21 cellular contexts compared by ENCODE assay signal in genomic region chr12:91882910-91883309, GRCh38.
A peak's percentile ranks its signal among the peaks of the same experiment; 100 is the strongest.
DNase-seq lines count a peak whose midpoint lies in the region; ATAC-seq, FAIRE-seq and TF ChIP-seq lines count a peak whose summit lies in the region.
"Had no signal": no experiment of that assay in that cellular context is flagged by ENCODE, and none has a peak within 500 bp of the region (broad histone marks: within the 10 kb centered on the region; RNA-seq: fewer than 3 reads in every experiment).

No MANE protein-coding gene starts in this region.

- H3K27ac ChIP-seq in naive thymus-derived CD4-positive, alpha-beta T cell (ENCODE audit: low read depth, low read length), result no peak overlapping the region
- H3K27ac ChIP-seq in osteoblast (ENCODE audit: low read depth, low read length), result no peak overlapping the region
- H3K27ac ChIP-seq: 22Rv1, A549, GM23248 had no signal

- H3K79me2 ChIP-seq in osteoblast (ENCODE audit: insufficient read depth, low read length), result no peaks in the 10 kb centered on the region

- no peaks in the 10 kb centered on the region for H3K36me3 Mint-ChIP-seq in T-helper 17 cell (ENCODE audit: low read depth)
- peaks cover 0 to 13% (median 0%) of the 10 kb centered on the region in 5 donors for H3K36me3 Mint-ChIP-seq in naive thymus-derived CD4-positive, alpha-beta T cell

- DNase-seq in DMS 273 (lab: John Stamatoyannopoulos, UW; ENCODE audit: unreplicated experiment) (peak; percentile 1), DMS 273 treated with DMSO at 0.1 percent for 48 hours (lab: John Stamatoyannopoulos, UW) (no peak), T-helper 17 cell (no peak), osteoblast (ENCODE audit: insufficient read length, low spot score, missing footprints) (no peak), GM10266 (ENCODE audit: extremely low spot score) (no peak), urothelium cell line (ENCODE audit: low spot score) (no peak)
- DNase-seq in naive thymus-derived CD4-positive, alpha-beta T cell, result no peak
- DNase-seq: AML-193; Caco-2; CD4-positive, alpha-beta T cell; DMS79 treated with DMSO at 0.1 percent for 48 hours; GF-D8; GM23248; HFFc6 had no signal

- H4K20me1 ChIP-seq in osteoblast (ENCODE audit: insufficient read depth, low read length), result no peaks in the 10 kb centered on the region

- no peak for ATAC-seq in T-helper 17 cell
- no peak for ATAC-seq in naive thymus-derived CD4-positive, alpha-beta T cell
- no peak for ATAC-seq in HG03439 (IDR thresholded peaks at IDR 0.05; ENCODE audit: unreplicated experiment)
- ATAC-seq: A549, GM12878, HCT116 had no signal

- H3K4me3 ChIP-seq in naive thymus-derived CD4-positive, alpha-beta T cell (ENCODE audit: low read length), result no peak overlapping the region
- H3K4me3 ChIP-seq in osteoblast (ENCODE audit: insufficient read depth, low read length), result no peak overlapping the region
- H3K4me3 ChIP-seq: A549, GM12878, GM23248 had no signal

- H3K4me2 ChIP-seq in osteoblast (ENCODE audit: insufficient read depth, low read length), result no peak overlapping the region
- H3K4me2 ChIP-seq: A549 had no signal

- peaks cover 23% of the 10 kb centered on the region for H3K4me1 Mint-ChIP-seq in T-helper 17 cell
- peaks cover 15 to 54% (median 45%) of the 10 kb centered on the region in 7 donors for H3K4me1 Mint-ChIP-seq in naive thymus-derived CD4-positive, alpha-beta T cell

- POLR2A ChIA-PET in naive thymus-derived CD4-positive, alpha-beta T cell (lab: Charles Lee), result interaction anchor here (0.7 to 2.4 kb wide), 5 partner anchors 17 to 262 kb away, joined by 3 to 12 read pairs (median 3); partner anchors contain the start of gene BTG1

- no peak for FAIRE-seq in urothelium cell line (lab: Jason Lieb, UNC)
- FAIRE-seq: A549, D721Med, GM12878, H54 had no signal

- intact Hi-C loops in naive thymus-derived CD4-positive, alpha-beta T cell (cut with micrococcal nuclease), result no loop called here

- no peaks in the 10 kb centered on the region for H3K27me3 ChIP-seq in naive thymus-derived CD4-positive, alpha-beta T cell (ENCODE audit: control insufficient read depth in 2 of 2, insufficient read depth in 2 of 2, low read length in 2 of 2)
- no peaks in the 10 kb centered on the region for H3K27me3 ChIP-seq in osteoblast (ENCODE audit: insufficient read depth, low read length)

- peaks cover 0 to 10% (median 0%) of the 10 kb centered on the region in 11 donors for H3K9me3 Mint-ChIP-seq in naive thymus-derived CD4-positive, alpha-beta T cell
- H3K9me3 Mint-ChIP-seq: HFFc6 had no signal

- no peaks in the 10 kb centered on the region for H3K27me3 Mint-ChIP-seq in T-helper 17 cell
- H3K27me3 Mint-ChIP-seq in naive thymus-derived CD4-positive, alpha-beta T cell, result peaks cover 0 to 1% (median 0%) of the 10 kb centered on the region in 5 donors
- H3K27me3 Mint-ChIP-seq: CD4-positive, alpha-beta T cell had no signal

- H3K4me3 Mint-ChIP-seq in T-helper 17 cell, result no peak overlapping the region
- H3K4me3 Mint-ChIP-seq in naive thymus-derived CD4-positive, alpha-beta T cell, result no peak overlapping the region
- H3K4me3 Mint-ChIP-seq: CD4-positive, alpha-beta T cell; HFFc6 had no signal

- peak overlapping the region; percentile 4 for H2AFZ ChIP-seq in osteoblast (ENCODE audit: low read length)
- H2AFZ ChIP-seq: GM23248 had no signal

- no peaks in the 10 kb centered on the region for H3K36me3 ChIP-seq in naive thymus-derived CD4-positive, alpha-beta T cell (ENCODE audit: control insufficient read depth in 2 of 3, insufficient read depth in 3 of 3, low read length in 3 of 3)
- H3K36me3 ChIP-seq in osteoblast (ENCODE audit: insufficient read depth, low read length), result no peaks in the 10 kb centered on the region

- TF ChIP-seq CTCF in osteoblast (IDR thresholded peaks at IDR 0.05; ENCODE audit: extremely low read depth, low read depth, low read length), result no peak
- no peak for TF ChIP-seq CTCF in GM10266 (IDR thresholded peaks at IDR 0.05; ENCODE audit: control insufficient read depth, insufficient read depth, low read depth, missing control alignments)

- CTCF ChIA-PET in naive thymus-derived CD4-positive, alpha-beta T cell (lab: Charles Lee), result interaction anchor here (0.8 kb wide), 1 partner anchor 72 kb away, joined by 3 read pairs; no protein-coding TSS in a partner anchor

- H3K9me3 ChIP-seq in T-helper 17 cell (ENCODE audit: control insufficient read depth, low read length, poor library complexity, severe bottlenecking) (no peaks in the 10 kb centered on the region), osteoblast (ENCODE audit: low read depth, low read length) (no peaks in the 10 kb centered on the region)
- H3K9me3 ChIP-seq in naive thymus-derived CD4-positive, alpha-beta T cell (ENCODE audit: control insufficient read depth in 2 of 3, low read length in 3 of 3), result no peaks in the 10 kb centered on the region
- H3K9me3 ChIP-seq: A549, Caco-2 had no signal

- peaks cover 23 to 25% of the 10 kb centered on the region in 2 donors for H3K4me1 ChIP-seq in naive thymus-derived CD4-positive, alpha-beta T cell (ENCODE audit: control insufficient read depth in 2 of 2, insufficient read depth in 2 of 2, low read length in 2 of 2)
- no peaks in the 10 kb centered on the region for H3K4me1 ChIP-seq in osteoblast (ENCODE audit: insufficient read depth, low read length)
- H3K4me1 ChIP-seq: A549 had no signal

- peak overlapping the region; percentile 100 for H3K27ac Mint-ChIP-seq in T-helper 17 cell
- peak overlapping the region in 5 of 9 donors; percentile 2 to 64 (median 28) for H3K27ac Mint-ChIP-seq in naive thymus-derived CD4-positive, alpha-beta T cell
- H3K27ac Mint-ChIP-seq: HFFc6 had no signal
